1 cellular context compared by ENCODE assay signal in the genomic region with DNA sequence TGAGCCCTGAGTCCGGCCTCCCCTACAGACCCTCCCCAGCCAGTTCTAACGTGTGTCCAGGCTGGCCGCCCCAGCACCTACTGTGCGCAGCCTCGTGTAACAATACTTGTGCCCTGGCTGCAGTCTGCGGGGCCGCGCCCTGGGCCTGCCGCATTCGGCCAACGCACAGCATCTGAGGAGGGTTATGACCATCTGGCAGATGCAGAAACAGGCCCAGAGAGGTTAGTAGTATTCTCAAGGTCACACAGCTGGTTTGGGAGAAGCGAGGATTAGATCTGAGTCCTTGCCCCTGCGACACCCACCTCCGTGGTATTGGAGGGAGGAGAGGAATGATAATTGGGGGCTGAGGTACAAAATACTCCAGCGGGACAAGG.
A peak's percentile ranks its signal among the peaks of the same experiment; 100 is the strongest.
TF ChIP-seq lines count a peak whose summit lies in the region.

No MANE protein-coding gene starts in this region.

TF ChIP-seq in K562, 482 proteins besides CTCF, POLR2A, EP300 and RAD21 (continued from another document and continues in another):
- TF ChIP-seq, protein P1, sequence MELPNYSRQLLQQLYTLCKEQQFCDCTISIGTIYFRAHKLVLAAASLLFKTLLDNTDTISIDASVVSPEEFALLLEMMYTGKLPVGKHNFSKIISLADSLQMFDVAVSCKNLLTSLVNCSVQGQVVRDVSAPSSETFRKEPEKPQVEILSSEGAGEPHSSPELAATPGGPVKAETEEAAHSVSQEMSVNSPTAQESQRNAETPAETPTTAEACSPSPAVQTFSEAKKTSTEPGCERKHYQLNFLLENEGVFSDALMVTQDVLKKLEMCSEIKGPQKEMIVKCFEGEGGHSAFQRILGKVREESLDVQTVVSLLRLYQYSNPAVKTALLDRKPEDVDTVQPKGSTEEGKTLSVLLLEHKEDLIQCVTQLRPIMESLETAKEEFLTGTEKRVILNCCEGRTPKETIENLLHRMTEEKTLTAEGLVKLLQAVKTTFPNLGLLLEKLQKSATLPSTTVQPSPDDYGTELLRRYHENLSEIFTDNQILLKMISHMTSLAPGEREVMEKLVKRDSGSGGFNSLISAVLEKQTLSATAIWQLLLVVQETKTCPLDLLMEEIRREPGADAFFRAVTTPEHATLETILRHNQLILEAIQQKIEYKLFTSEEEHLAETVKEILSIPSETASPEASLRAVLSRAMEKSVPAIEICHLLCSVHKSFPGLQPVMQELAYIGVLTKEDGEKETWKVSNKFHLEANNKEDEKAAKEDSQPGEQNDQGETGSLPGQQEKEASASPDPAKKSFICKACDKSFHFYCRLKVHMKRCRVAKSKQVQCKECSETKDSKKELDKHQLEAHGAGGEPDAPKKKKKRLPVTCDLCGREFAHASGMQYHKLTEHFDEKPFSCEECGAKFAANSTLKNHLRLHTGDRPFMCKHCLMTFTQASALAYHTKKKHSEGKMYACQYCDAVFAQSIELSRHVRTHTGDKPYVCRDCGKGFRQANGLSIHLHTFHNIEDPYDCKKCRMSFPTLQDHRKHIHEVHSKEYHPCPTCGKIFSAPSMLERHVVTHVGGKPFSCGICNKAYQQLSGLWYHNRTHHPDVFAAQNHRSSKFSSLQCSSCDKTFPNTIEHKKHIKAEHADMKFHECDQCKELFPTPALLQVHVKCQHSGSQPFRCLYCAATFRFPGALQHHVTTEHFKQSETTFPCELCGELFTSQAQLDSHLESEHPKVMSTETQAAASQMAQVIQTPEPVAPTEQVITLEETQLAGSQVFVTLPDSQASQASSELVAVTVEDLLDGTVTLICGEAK (IDR thresholded peaks at IDR 0.05) = no peak
- TF ChIP-seq, protein P1 (CRISPR knock-in tag; IDR thresholded peaks at IDR 0.05) = no peak
- TF ChIP-seq, protein P2, sequence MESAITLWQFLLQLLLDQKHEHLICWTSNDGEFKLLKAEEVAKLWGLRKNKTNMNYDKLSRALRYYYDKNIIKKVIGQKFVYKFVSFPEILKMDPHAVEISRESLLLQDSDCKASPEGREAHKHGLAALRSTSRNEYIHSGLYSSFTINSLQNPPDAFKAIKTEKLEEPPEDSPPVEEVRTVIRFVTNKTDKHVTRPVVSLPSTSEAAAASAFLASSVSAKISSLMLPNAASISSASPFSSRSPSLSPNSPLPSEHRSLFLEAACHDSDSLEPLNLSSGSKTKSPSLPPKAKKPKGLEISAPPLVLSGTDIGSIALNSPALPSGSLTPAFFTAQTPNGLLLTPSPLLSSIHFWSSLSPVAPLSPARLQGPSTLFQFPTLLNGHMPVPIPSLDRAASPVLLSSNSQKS (CRISPR knock-in tag; IDR thresholded peaks at IDR 0.05) = no peak
- no peak for TF ChIP-seq KLF6 (CRISPR knock-in tag; IDR thresholded peaks at IDR 0.05; ENCODE audit: borderline replicate concordance)
- no peak for TF ChIP-seq FOXK2 (conservative IDR thresholded peaks at IDR 0.05 in 1 of 2, IDR thresholded peaks at IDR 0.05 in 1 of 2; ENCODE audit: low read depth in 2 of 2)
- TF ChIP-seq FOXA1 (IDR thresholded peaks at IDR 0.05; ENCODE audit: borderline replicate concordance) = no peak
- no peak for TF ChIP-seq ZNF436 (CRISPR knock-in tag; IDR thresholded peaks at IDR 0.05)
- no peak for TF ChIP-seq NELFE (IDR thresholded peaks at IDR 0.05; ENCODE audit: insufficient read depth, insufficient read length)
- peak; percentile 75 for TF ChIP-seq ZFP36 (IDR thresholded peaks at IDR 0.05; ENCODE audit: low read depth, low read length, partially characterized antibody)
- TF ChIP-seq, protein P3, sequence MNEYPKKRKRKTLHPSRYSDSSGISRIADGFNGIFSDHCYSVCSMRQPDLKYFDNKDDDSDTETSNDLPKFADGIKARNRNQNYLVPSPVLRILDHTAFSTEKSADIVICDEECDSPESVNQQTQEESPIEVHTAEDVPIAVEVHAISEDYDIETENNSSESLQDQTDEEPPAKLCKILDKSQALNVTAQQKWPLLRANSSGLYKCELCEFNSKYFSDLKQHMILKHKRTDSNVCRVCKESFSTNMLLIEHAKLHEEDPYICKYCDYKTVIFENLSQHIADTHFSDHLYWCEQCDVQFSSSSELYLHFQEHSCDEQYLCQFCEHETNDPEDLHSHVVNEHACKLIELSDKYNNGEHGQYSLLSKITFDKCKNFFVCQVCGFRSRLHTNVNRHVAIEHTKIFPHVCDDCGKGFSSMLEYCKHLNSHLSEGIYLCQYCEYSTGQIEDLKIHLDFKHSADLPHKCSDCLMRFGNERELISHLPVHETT (CRISPR knock-in tag; conservative IDR thresholded peaks at IDR 0.05 in 1 of 2, IDR thresholded peaks at IDR 0.05 in 1 of 2) = no peak
- TF ChIP-seq, protein P4, sequence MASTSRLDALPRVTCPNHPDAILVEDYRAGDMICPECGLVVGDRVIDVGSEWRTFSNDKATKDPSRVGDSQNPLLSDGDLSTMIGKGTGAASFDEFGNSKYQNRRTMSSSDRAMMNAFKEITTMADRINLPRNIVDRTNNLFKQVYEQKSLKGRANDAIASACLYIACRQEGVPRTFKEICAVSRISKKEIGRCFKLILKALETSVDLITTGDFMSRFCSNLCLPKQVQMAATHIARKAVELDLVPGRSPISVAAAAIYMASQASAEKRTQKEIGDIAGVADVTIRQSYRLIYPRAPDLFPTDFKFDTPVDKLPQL (IDR thresholded peaks at IDR 0.05; ENCODE audit: extremely low read depth, insufficient read length) = no peak
- TF ChIP-seq, protein P5, sequence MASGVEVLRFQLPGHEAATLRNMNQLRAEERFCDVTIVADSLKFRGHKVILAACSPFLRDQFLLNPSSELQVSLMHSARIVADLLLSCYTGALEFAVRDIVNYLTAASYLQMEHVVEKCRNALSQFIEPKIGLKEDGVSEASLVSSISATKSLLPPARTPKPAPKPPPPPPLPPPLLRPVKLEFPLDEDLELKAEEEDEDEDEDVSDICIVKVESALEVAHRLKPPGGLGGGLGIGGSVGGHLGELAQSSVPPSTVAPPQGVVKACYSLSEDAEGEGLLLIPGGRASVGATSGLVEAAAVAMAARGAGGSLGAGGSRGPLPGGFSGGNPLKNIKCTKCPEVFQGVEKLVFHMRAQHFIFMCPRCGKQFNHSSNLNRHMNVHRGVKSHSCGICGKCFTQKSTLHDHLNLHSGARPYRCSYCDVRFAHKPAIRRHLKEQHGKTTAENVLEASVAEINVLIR (CRISPR knock-in tag; IDR thresholded peaks at IDR 0.05) = no peak
- TF ChIP-seq MIER1 (IDR thresholded peaks at IDR 0.05; ENCODE audit: low read depth) = no peak
- TF ChIP-seq CBFA2T2 (conservative IDR thresholded peaks at IDR 0.05) = no peak
- TF ChIP-seq NONO (IDR thresholded peaks at IDR 0.05; ENCODE audit: low read depth in 2 of 2, low read length in 1 of 2) = no peak
- TF ChIP-seq GTF2F1 (IDR thresholded peaks at IDR 0.05; ENCODE audit: low read depth, low read length) = no peak
- no peak for TF ChIP-seq RB1 (IDR thresholded peaks at IDR 0.05; ENCODE audit: low read depth)
- no peak for TF ChIP-seq HOXB6 (CRISPR knock-in tag; IDR thresholded peaks at IDR 0.05; ENCODE audit: borderline replicate concordance)
- TF ChIP-seq, protein P6, sequence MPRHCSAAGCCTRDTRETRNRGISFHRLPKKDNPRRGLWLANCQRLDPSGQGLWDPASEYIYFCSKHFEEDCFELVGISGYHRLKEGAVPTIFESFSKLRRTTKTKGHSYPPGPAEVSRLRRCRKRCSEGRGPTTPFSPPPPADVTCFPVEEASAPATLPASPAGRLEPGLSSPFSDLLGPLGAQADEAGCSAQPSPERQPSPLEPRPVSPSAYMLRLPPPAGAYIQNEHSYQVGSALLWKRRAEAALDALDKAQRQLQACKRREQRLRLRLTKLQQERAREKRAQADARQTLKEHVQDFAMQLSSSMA (CRISPR knock-in tag; IDR thresholded peaks at IDR 0.05) = no peak
- no peak for TF ChIP-seq ZNF445 (CRISPR knock-in tag; IDR thresholded peaks at IDR 0.05; ENCODE audit: low read depth)
- TF ChIP-seq HNRNPUL1 (IDR thresholded peaks at IDR 0.05; ENCODE audit: low read length) = no peak
- TF ChIP-seq, protein P7, sequence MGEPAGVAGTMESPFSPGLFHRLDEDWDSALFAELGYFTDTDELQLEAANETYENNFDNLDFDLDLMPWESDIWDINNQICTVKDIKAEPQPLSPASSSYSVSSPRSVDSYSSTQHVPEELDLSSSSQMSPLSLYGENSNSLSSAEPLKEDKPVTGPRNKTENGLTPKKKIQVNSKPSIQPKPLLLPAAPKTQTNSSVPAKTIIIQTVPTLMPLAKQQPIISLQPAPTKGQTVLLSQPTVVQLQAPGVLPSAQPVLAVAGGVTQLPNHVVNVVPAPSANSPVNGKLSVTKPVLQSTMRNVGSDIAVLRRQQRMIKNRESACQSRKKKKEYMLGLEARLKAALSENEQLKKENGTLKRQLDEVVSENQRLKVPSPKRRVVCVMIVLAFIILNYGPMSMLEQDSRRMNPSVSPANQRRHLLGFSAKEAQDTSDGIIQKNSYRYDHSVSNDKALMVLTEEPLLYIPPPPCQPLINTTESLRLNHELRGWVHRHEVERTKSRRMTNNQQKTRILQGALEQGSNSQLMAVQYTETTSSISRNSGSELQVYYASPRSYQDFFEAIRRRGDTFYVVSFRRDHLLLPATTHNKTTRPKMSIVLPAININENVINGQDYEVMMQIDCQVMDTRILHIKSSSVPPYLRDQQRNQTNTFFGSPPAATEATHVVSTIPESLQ (CRISPR knock-in tag; IDR thresholded peaks at IDR 0.05) = no peak
- no peak for TF ChIP-seq ZNF77 (CRISPR knock-in tag; IDR thresholded peaks at IDR 0.05)
- TF ChIP-seq SMAD1 (IDR thresholded peaks at IDR 0.05; ENCODE audit: low read depth, low read length, partially characterized antibody) = no peak
- TF ChIP-seq DPF2 (IDR thresholded peaks at IDR 0.05) = no peak
- TF ChIP-seq, protein P8, sequence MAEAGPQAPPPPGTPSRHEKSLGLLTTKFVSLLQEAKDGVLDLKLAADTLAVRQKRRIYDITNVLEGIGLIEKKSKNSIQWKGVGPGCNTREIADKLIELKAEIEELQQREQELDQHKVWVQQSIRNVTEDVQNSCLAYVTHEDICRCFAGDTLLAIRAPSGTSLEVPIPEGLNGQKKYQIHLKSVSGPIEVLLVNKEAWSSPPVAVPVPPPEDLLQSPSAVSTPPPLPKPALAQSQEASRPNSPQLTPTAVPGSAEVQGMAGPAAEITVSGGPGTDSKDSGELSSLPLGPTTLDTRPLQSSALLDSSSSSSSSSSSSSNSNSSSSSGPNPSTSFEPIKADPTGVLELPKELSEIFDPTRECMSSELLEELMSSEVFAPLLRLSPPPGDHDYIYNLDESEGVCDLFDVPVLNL (CRISPR knock-in tag; IDR thresholded peaks at IDR 0.05; ENCODE audit: low read depth) = 0 out of 2 replicates have a peak, but pooled peaks have one; percentile 25
- TF ChIP-seq ZNF696 (CRISPR knock-in tag; conservative IDR thresholded peaks at IDR 0.05) = no peak
- TF ChIP-seq, protein P9, sequence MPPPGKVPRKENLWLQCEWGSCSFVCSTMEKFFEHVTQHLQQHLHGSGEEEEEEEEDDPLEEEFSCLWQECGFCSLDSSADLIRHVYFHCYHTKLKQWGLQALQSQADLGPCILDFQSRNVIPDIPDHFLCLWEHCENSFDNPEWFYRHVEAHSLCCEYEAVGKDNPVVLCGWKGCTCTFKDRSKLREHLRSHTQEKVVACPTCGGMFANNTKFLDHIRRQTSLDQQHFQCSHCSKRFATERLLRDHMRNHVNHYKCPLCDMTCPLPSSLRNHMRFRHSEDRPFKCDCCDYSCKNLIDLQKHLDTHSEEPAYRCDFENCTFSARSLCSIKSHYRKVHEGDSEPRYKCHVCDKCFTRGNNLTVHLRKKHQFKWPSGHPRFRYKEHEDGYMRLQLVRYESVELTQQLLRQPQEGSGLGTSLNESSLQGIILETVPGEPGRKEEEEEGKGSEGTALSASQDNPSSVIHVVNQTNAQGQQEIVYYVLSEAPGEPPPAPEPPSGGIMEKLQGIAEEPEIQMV (tag; conservative IDR thresholded peaks at IDR 0.05; ENCODE audit: low read depth) = no peak
- TF ChIP-seq, protein P10, sequence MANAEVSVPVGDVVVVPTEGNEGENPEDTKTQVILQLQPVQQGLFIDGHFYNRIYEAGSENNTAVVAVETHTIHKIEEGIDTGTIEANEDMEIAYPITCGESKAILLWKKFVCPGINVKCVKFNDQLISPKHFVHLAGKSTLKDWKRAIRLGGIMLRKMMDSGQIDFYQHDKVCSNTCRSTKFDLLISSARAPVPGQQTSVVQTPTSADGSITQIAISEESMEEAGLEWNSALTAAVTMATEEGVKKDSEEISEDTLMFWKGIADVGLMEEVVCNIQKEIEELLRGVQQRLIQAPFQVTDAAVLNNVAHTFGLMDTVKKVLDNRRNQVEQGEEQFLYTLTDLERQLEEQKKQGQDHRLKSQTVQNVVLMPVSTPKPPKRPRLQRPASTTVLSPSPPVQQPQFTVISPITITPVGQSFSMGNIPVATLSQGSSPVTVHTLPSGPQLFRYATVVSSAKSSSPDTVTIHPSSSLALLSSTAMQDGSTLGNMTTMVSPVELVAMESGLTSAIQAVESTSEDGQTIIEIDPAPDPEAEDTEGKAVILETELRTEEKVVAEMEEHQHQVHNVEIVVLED (CRISPR knock-in tag; IDR thresholded peaks at IDR 0.05) = no peak
- TF ChIP-seq JUNB (CRISPR knock-in tag; conservative IDR thresholded peaks at IDR 0.05) = no peak
- TF ChIP-seq, protein P11, sequence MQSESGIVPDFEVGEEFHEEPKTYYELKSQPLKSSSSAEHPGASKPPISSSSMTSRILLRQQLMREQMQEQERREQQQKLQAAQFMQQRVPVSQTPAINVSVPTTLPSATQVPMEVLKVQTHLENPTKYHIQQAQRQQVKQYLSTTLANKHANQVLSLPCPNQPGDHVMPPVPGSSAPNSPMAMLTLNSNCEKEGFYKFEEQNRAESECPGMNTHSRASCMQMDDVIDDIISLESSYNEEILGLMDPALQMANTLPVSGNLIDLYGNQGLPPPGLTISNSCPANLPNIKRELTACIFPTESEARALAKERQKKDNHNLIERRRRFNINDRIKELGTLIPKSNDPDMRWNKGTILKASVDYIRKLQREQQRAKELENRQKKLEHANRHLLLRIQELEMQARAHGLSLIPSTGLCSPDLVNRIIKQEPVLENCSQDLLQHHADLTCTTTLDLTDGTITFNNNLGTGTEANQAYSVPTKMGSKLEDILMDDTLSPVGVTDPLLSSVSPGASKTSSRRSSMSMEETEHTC (IDR thresholded peaks at IDR 0.05) = no peak
- TF ChIP-seq ADNP (tag; IDR thresholded peaks at IDR 0.05) = no peak
- TF ChIP-seq MEF2D (tag; conservative IDR thresholded peaks at IDR 0.05; ENCODE audit: low read depth) = no peak
- no peak for TF ChIP-seq MAFF (IDR thresholded peaks at IDR 0.05; ENCODE audit: low read length)
